ENCODE assay signal across 9 cellular contexts in the genomic region with DNA sequence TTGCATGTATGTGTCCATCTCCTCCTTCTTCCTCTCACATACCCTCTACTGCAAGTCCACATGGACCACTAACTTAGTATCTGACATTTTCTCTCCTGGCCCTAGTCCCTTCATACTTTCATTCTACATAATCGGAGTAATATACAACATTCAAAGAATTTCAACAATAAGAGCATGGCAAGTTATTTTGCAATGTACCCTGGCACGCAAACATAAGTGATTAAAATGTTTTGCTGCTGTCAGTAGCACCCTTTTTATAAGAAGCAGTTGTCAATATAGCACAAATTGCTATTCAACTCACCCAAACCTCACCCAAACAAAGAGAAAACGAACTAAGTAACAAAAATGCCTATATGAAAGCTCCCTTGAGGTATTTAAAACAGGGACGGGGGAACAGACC. TPM values are rescaled to one million over a fixed set of nuclear protein-coding genes. Genes with fewer than 3 reads are reported as not detected.
DNase-seq lines count a peak whose midpoint lies in the region; ATAC-seq lines count a peak whose summit lies in the region.
"Had no signal": no experiment of that assay in that cellular context is flagged by ENCODE, and none has a peak within 500 bp of the region (broad histone marks: within the 10 kb centered on the region; RNA-seq: fewer than 3 reads in every experiment).

No MANE protein-coding gene starts in this region.

- peak overlapping the region; percentile 76 for H3K4me3 ChIP-seq in HUES6 (ENCODE audit: low read depth, low read length)

- no peak for DNase-seq in activated naive CD8-positive, alpha-beta T cell treated with anti-CD3 and anti-CD28 coated beads for 36 hours
- peak; percentile 20 for DNase-seq in iris pigment epithelial cell (ENCODE audit: low read depth)
- DNase-seq in stimulated activated naive CD8-positive, alpha-beta T cell treated with anti-CD3 and anti-CD28 coated beads, Interleukin-15, amount 100 ng/mL, for 72 hours = no peak
- no peak for DNase-seq in GOT3 (lab: John Stamatoyannopoulos, UW)
- DNase-seq in NCI-H128 (lab: John Stamatoyannopoulos, UW; ENCODE audit: unreplicated experiment) = no peak
- DNase-seq in NCI-H146 (lab: John Stamatoyannopoulos, UW) = no peak
- no peak for DNase-seq in NCI-H1930 (lab: John Stamatoyannopoulos, UW)
- DNase-seq: NCI-H1436 had no signal

- no peak overlapping the region for H3K27ac ChIP-seq in HUES6 (ENCODE audit: low read depth, low read length)

- peaks cover 20% of the 10 kb centered on the region for H3K4me1 ChIP-seq in HUES6 (ENCODE audit: control insufficient read depth, insufficient read depth, low read length)

- H3K9me3 Mint-ChIP-seq in activated naive CD8-positive, alpha-beta T cell treated with anti-CD3 and anti-CD28 coated beads for 36 hours = no peaks in the 10 kb centered on the region
- no peaks in the 10 kb centered on the region for H3K9me3 Mint-ChIP-seq in stimulated activated naive CD8-positive, alpha-beta T cell treated with anti-CD3 and anti-CD28 coated beads, Interleukin-15, amount 100 ng/mL, for 72 hours

- peak overlapping the region; percentile 94 for H3K27ac Mint-ChIP-seq in activated naive CD8-positive, alpha-beta T cell treated with anti-CD3 and anti-CD28 coated beads for 36 hours
- peak overlapping the region; percentile 87 to 97 for H3K27ac Mint-ChIP-seq in stimulated activated naive CD8-positive, alpha-beta T cell treated with anti-CD3 and anti-CD28 coated beads, Interleukin-15, amount 100 ng/mL, for 72 hours

- no peaks in the 10 kb centered on the region for H3K9me3 ChIP-seq in HUES6 (ENCODE audit: control insufficient read depth, insufficient read depth, low read depth, low read length)

- peak overlapping the region; percentile 97 for H3K9ac ChIP-seq in HUES6 (ENCODE audit: low read length)

- peak overlapping the region; percentile 85 for H3K4me3 Mint-ChIP-seq in activated naive CD8-positive, alpha-beta T cell treated with anti-CD3 and anti-CD28 coated beads for 36 hours
- H3K4me3 Mint-ChIP-seq in stimulated activated naive CD8-positive, alpha-beta T cell treated with anti-CD3 and anti-CD28 coated beads, Interleukin-15, amount 100 ng/mL, for 72 hours = peak overlapping the region; percentile 77 to 96

- H3K27me3 ChIP-seq in HUES6 (ENCODE audit: control insufficient read depth, insufficient read depth, low read length) = no peaks in the 10 kb centered on the region

- H3K4me1 Mint-ChIP-seq in activated naive CD8-positive, alpha-beta T cell treated with anti-CD3 and anti-CD28 coated beads for 36 hours = peaks cover 44% of the 10 kb centered on the region
- H3K4me1 Mint-ChIP-seq in stimulated activated naive CD8-positive, alpha-beta T cell treated with anti-CD3 and anti-CD28 coated beads, Interleukin-15, amount 100 ng/mL, for 72 hours = peaks cover 55% of the 10 kb centered on the region

- H3K36me3 ChIP-seq in HUES6 (ENCODE audit: control insufficient read depth, insufficient read depth, low read length) = no peaks in the 10 kb centered on the region

- H3K36me3 Mint-ChIP-seq in activated naive CD8-positive, alpha-beta T cell treated with anti-CD3 and anti-CD28 coated beads for 36 hours = peaks cover 10% of the 10 kb centered on the region

- ATAC-seq in stimulated activated naive CD8-positive, alpha-beta T cell treated with anti-CD3 and anti-CD28 coated beads, Interleukin-15, amount 100 ng/mL, for 72 hours = no peak

- no peaks in the 10 kb centered on the region for H3K27me3 Mint-ChIP-seq in activated naive CD8-positive, alpha-beta T cell treated with anti-CD3 and anti-CD28 coated beads for 36 hours
- H3K27me3 Mint-ChIP-seq in stimulated activated naive CD8-positive, alpha-beta T cell treated with anti-CD3 and anti-CD28 coated beads, Interleukin-15, amount 100 ng/mL, for 72 hours = no peaks in the 10 kb centered on the region

RNA-seq across cellular contexts. Expression of gene TOP2B, which starts 1.8 kb away (rescaled TPM):
- total RNA-seq in activated naive CD8-positive, alpha-beta T cell treated with anti-CD3 and anti-CD28 coated beads for 36 hours = 100 to 1,000 TPM; 128 to 130 TPM
